Comparison of ENCODE assay signal across 8 cellular contexts in the genomic region with DNA sequence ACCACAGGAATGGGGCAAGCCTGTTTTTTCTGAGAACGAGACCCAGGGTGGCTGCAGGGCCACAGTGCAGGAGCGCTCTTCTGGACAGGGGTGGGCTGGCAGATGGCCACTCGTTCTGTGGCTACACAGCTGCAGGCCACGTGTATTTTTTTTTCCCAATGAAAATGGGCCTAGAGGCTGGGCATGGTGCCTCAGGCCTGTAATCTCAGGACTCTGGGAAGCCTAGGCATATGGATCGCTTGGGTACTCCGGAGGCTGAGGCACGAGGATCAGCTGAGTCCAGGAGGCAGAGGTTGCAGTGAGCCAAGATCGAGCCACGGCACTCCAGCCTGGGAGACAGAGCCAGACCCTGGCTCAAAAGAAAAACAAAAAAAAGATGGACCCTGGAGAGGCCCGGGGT. TPM values are rescaled to one million over a fixed set of nuclear protein-coding genes. Genes with fewer than 3 reads are reported as not detected.
DNase-seq lines count a peak whose midpoint lies in the region; ATAC-seq, FAIRE-seq and TF ChIP-seq lines count a peak whose summit lies in the region.

No MANE protein-coding gene starts in this region.

- H4K91ac ChIP-seq in H1 (replicated peaks; ENCODE audit: insufficient read length, low read length) = no peak overlapping the region

- ATAC-seq in GM19452 (IDR thresholded peaks at IDR 0.05; ENCODE audit: unreplicated experiment) = no peak

- H3K36me3 ChIP-seq in HUES48 (ENCODE audit: control insufficient read depth, insufficient read depth, low read length) (peaks cover 11% of the 10 kb centered on the region), H1 (ENCODE audit: control insufficient read depth in 2 of 4, insufficient read depth in 4 of 4, low read length in 3 of 4) (peaks cover 0 to 2% (median 0%) of the 10 kb centered on the region in 4 experiments; a peak in 4 of 8 replicates), osteoblast (ENCODE audit: insufficient read depth, low read length) (no peaks in the 10 kb centered on the region)

- H3K4me3 ChIP-seq in HUES48 (ENCODE audit: low read depth, low read length) = peak overlapping the region; percentile 89
- H3K4me3 ChIP-seq in H1 (ENCODE audit: extremely low read depth in 1 of 4, insufficient read depth in 2 of 4, low read depth in 3 of 4, low read length in 4 of 4) = peak overlapping the region in 1 of 4 experiments; percentile 76; a peak in 3 of 8 replicates
- H3K4me3 ChIP-seq in osteoblast (ENCODE audit: insufficient read depth, low read length) = peak overlapping the region; percentile 76

- H3K4me2 ChIP-seq in H1 (ENCODE audit: insufficient read depth in 1 of 2, low read depth in 2 of 2, low read length in 2 of 2) = peak overlapping the region; percentile 59 to 95; a peak in 3 of 4 replicates
- peak overlapping the region; percentile 86 for H3K4me2 ChIP-seq in osteoblast (ENCODE audit: insufficient read depth, low read length)

- H2BK5ac ChIP-seq in H1 (ENCODE audit: low read depth, low read length) = no peak overlapping the region

- no peak for TF ChIP-seq EP300 in H1 (IDR thresholded peaks at IDR 0.05; ENCODE audit: borderline replicate concordance in 1 of 2, low read depth in 2 of 2, low read length in 2 of 2)

- no peak overlapping the region for H3K23ac ChIP-seq in H1 (ENCODE audit: insufficient read length)

- H3K9ac ChIP-seq in HUES48 (ENCODE audit: low read depth, low read length) = no peak overlapping the region
- H3K9ac ChIP-seq in H1 (replicated peaks in 1 of 4; ENCODE audit: extremely low read depth in 1 of 4, low read depth in 3 of 4, low read length in 3 of 4) = 0 out of 7 replicates have a peak overlapping the region, but pooled peaks of 1 of the 4 experiments have one; percentile 14

- H2BK20ac ChIP-seq in H1 (ENCODE audit: low read length) = no peak overlapping the region

- no peak for TF ChIP-seq POLR2A in H1 (IDR thresholded peaks at IDR 0.05; ENCODE audit: control extremely low read depth in 1 of 2, low read depth in 2 of 2, low read length in 2 of 2)

- H3K27me3 ChIP-seq in HUES48 (ENCODE audit: control insufficient read depth, insufficient read depth, low read length) (no peaks in the 10 kb centered on the region), H1 (replicated peaks in 1 of 4; ENCODE audit: control insufficient read depth in 3 of 4, extremely low read depth in 1 of 4, insufficient read depth in 3 of 4, low read length in 3 of 4) (no peaks in the 10 kb centered on the region), osteoblast (ENCODE audit: insufficient read depth, low read length) (no peaks in the 10 kb centered on the region)

- no peak overlapping the region for H2BK120ac ChIP-seq in H1 (replicated peaks; ENCODE audit: low read depth, low read length)

- no peak for TF ChIP-seq RAD21 in H1 (IDR thresholded peaks at IDR 0.05 in 1 of 2, conservative IDR thresholded peaks at IDR 0.05 in 1 of 2; ENCODE audit: low read depth in 2 of 2, low read length in 2 of 2)

- H4K5ac ChIP-seq in H1 (ENCODE audit: insufficient read length, low read depth, low read length) = no peak overlapping the region

- H4K20me1 ChIP-seq in H1 (replicated peaks in 1 of 2; ENCODE audit: control insufficient read depth in 1 of 2, insufficient read depth in 2 of 2, low read length in 2 of 2) (peaks cover 2 to 21% of the 10 kb centered on the region in 2 experiments), osteoblast (ENCODE audit: insufficient read depth, low read length) (peaks cover 20% of the 10 kb centered on the region)

- peaks cover 0 to 23% of the 10 kb centered on the region in 2 experiments; a peak in 2 of 4 replicates for H3K79me2 ChIP-seq in H1 (ENCODE audit: control insufficient read depth in 1 of 2, insufficient read depth in 2 of 2, low read length in 2 of 2)
- H3K79me2 ChIP-seq in osteoblast (ENCODE audit: insufficient read depth, low read length) = peaks cover 4% of the 10 kb centered on the region

- H3K18ac ChIP-seq in H1 (ENCODE audit: extremely low read depth, low read length) = no peak overlapping the region

- WGBS in H1 (ENCODE audit: extremely low coverage in 1 of 2, insufficient coverage in 1 of 2, insufficient read length in 1 of 2, insufficient replicate concordance in 2 of 2, low coverage in 1 of 2, low lambda C conversion rate in 2 of 2, missing lambda C conversion rate in 1 of 2), 2 experiments = 85% methylated on average over 7 of the region's 10 CpGs; no CpG with 5 or more reads in 1 of the 2 experiments

- DNase-seq in D341Med (ENCODE audit: low spot score) (peak; percentile 28), H1 (ENCODE audit: low read depth in 1 of 2, low spot score in 2 of 2) (no peak), osteoblast (ENCODE audit: insufficient read length, low spot score, missing footprints) (no peak), AG08396 (ENCODE audit: low spot score) (no peak), COLO829 (ENCODE audit: low spot score) (no peak)
- DNase-seq in stimulated activated CD8-positive, alpha-beta memory T cell treated with anti-CD3 and anti-CD28 coated beads, Interleukin-4, amount 100 ng/mL, for 48 hours = no peak

- no peak for TF ChIP-seq CTCF in H1 (IDR thresholded peaks at IDR 0.05; ENCODE audit: control extremely low read depth in 1 of 3, insufficient read depth in 1 of 3, low read depth in 1 of 3, low read length in 3 of 3)
- no peak for TF ChIP-seq CTCF in osteoblast (IDR thresholded peaks at IDR 0.05; ENCODE audit: extremely low read depth, low read depth, low read length)

- H2AK5ac ChIP-seq in H1 (ENCODE audit: low read depth, low read length) = no peak overlapping the region

- H3K9me3 ChIP-seq in HUES48 (ENCODE audit: control insufficient read depth, insufficient read depth, low read length) (no peaks in the 10 kb centered on the region), H1 (ENCODE audit: insufficient read depth in 2 of 2, low read depth in 1 of 2, low read length in 1 of 2) (no peaks in the 10 kb centered on the region), osteoblast (ENCODE audit: low read depth, low read length) (no peaks in the 10 kb centered on the region)

- no peak overlapping the region for H2BK12ac ChIP-seq in H1 (ENCODE audit: low read depth, low read length)

- H3K56ac ChIP-seq in H1 (replicated peaks; ENCODE audit: insufficient read length, low read depth, low read length) = no peak overlapping the region

- H3K14ac ChIP-seq in H1 (ENCODE audit: insufficient read length) = no peak overlapping the region

- peak overlapping the region; percentile 73 for H3K27ac ChIP-seq in HUES48 (ENCODE audit: low read depth, low read length)
- no peak overlapping the region for H3K27ac ChIP-seq in H1 (ENCODE audit: low read depth, low read length)
- H3K27ac ChIP-seq in osteoblast (ENCODE audit: low read depth, low read length) = peak overlapping the region; percentile 48

- FAIRE-seq in H1 (lab: Jason Lieb, UNC) = no peak

- H3K23me2 ChIP-seq in H1 (ENCODE audit: low read depth, low read length) = peaks cover 2% of the 10 kb centered on the region; the same call in 1 of the 2 replicates

- H2AFZ ChIP-seq in H1 (ENCODE audit: low read length) (no peak overlapping the region), osteoblast (ENCODE audit: low read length) (peak overlapping the region; percentile 51)

- peaks cover 9% of the 10 kb centered on the region; the same call in 1 of the 2 replicates for H3K79me1 ChIP-seq in H1 (ENCODE audit: low read depth, low read length)

- CTCF ChIA-PET in H1 (lab: Charles Lee; ENCODE audit: partially characterized antibody) = interaction anchor here (0.6 to 1.6 kb wide), 8 partner anchors 19 to 716 kb away, joined by 3 to 10 read pairs (median 4); no protein-coding TSS in a partner anchor

- H3K4me1 ChIP-seq in HUES48 (ENCODE audit: control insufficient read depth, insufficient read depth, low read length) = no peaks in the 10 kb centered on the region
- H3K4me1 ChIP-seq in H1 (replicated peaks in 1 of 4; ENCODE audit: control insufficient read depth in 3 of 4, insufficient read depth in 4 of 4, low read length in 3 of 4) = no peaks in the 10 kb centered on the region
- H3K4me1 ChIP-seq in osteoblast (ENCODE audit: insufficient read depth, low read length) = peaks cover 10% of the 10 kb centered on the region

- no peak overlapping the region for H3K4ac ChIP-seq in H1 (replicated peaks; ENCODE audit: insufficient read length, low read depth, low read length)

- H4K8ac ChIP-seq in H1 (ENCODE audit: extremely low read depth, insufficient read depth, low read length) = peak overlapping the region; percentile 36; the same call in 1 of the 2 replicates

- H2BK15ac ChIP-seq in H1 (ENCODE audit: low read length) = no peak overlapping the region

- POLR2A ChIA-PET in H1 (lab: Charles Lee; ENCODE audit: partially characterized antibody) = interaction anchor here (0.6 to 1.5 kb wide), 6 partner anchors 13 to 1056 kb away, joined by 3 to 6 read pairs (median 4); partner anchors contain the start of gene UQCC4

RNA-seq across cellular contexts. Expression of gene UNKL, which starts 6.8 kb away (rescaled TPM):
- total RNA-seq in H1 (2021; fragmentation: NEBNext Ultra II Directional; extraction: Animal tissue kit (Norgen Biotek cat#: 25700)) = 31.8 and 32.1 TPM in 2 replicates
- polyA plus RNA-seq in H1 (2011; rRNA removed) = 25.1 and 32.0 TPM in 2 replicates
- polyA plus RNA-seq in H1 (2011; cell fraction: cytosol; rRNA removed) = 32.1 TPM
- polyA plus RNA-seq in H1 (2011; cell fraction: nucleus; rRNA removed) = 126 TPM
- polyA plus RNA-seq in H1 (2012, experiment 1 of 2) = 11.6 to 23.0 TPM (median 17.3 TPM) in 4 replicates
- 8.4 TPM for polyA plus RNA-seq in H1 (2012, experiment 2 of 2)
- polyA plus RNA-seq in H1 (2013, experiment 1 of 2) = 15.8 TPM
- 13.7 TPM for polyA plus RNA-seq in H1 (2013, experiment 2 of 2)
- 7.3 and 13.6 TPM in 2 replicates for polyA minus RNA-seq in H1 (2011; rRNA and poly(A)+ RNA removed)
- polyA minus RNA-seq in H1 (2011; cell fraction: cytosol; rRNA and poly(A)+ RNA removed) = 30.1 TPM
- polyA minus RNA-seq in H1 (2011; cell fraction: nucleus; rRNA and poly(A)+ RNA removed) = 31.8 TPM
- total RNA-seq in osteoblast = 10.1 and 12.7 TPM in 2 replicates

RNA-seq across cellular contexts. Expression of gene UQCC4, which starts 12.8 kb away (rescaled TPM):
- total RNA-seq in H1 (2021; fragmentation: NEBNext Ultra II Directional; extraction: Animal tissue kit (Norgen Biotek cat#: 25700)) = 13.4 and 14.9 TPM in 2 replicates
- 33.8 and 35.0 TPM in 2 replicates for polyA plus RNA-seq in H1 (2011; rRNA removed)
- polyA plus RNA-seq in H1 (2011; cell fraction: cytosol; rRNA removed) = 31.5 TPM
- polyA plus RNA-seq in H1 (2011; cell fraction: nucleus; rRNA removed) = 22.3 TPM
- 15.3 to 20.8 TPM (median 19.9 TPM) in 4 replicates for polyA plus RNA-seq in H1 (2012, experiment 1 of 2)
- polyA plus RNA-seq in H1 (2012, experiment 2 of 2) = 16.5 TPM
- polyA plus RNA-seq in H1 (2013, experiment 1 of 2) = 18.8 TPM
- polyA plus RNA-seq in H1 (2013, experiment 2 of 2) = 20.4 TPM
- polyA minus RNA-seq in H1 (2011; rRNA and poly(A)+ RNA removed) = 7.0 and 7.6 TPM in 2 replicates
- polyA minus RNA-seq in H1 (2011; cell fraction: cytosol; rRNA and poly(A)+ RNA removed) = 8.1 TPM
- polyA minus RNA-seq in H1 (2011; cell fraction: nucleus; rRNA and poly(A)+ RNA removed) = 13.3 TPM
- total RNA-seq in osteoblast = 7.6 and 8.3 TPM in 2 replicates

RNA-seq across cellular contexts. Expression of gene PERCC1, which starts 23.1 kb away (rescaled TPM):
- not detected in 2 replicates for total RNA-seq in H1 (2021; fragmentation: NEBNext Ultra II Directional; extraction: Animal tissue kit (Norgen Biotek cat#: 25700))
- not detected in 2 replicates for polyA plus RNA-seq in H1 (2011; rRNA removed)
- not detected for polyA plus RNA-seq in H1 (2011; cell fraction: cytosol; rRNA removed)
- polyA plus RNA-seq in H1 (2011; cell fraction: nucleus; rRNA removed) = not detected
- not detected in 4 replicates for polyA plus RNA-seq in H1 (2012, experiment 1 of 2)
- polyA plus RNA-seq in H1 (2012, experiment 2 of 2) = not detected
- not detected for polyA plus RNA-seq in H1 (2013, experiment 1 of 2)
- not detected for polyA plus RNA-seq in H1 (2013, experiment 2 of 2)
- polyA minus RNA-seq in H1 (2011; rRNA and poly(A)+ RNA removed) = not detected in 2 replicates
- polyA minus RNA-seq in H1 (2011; cell fraction: cytosol; rRNA and poly(A)+ RNA removed) = not detected
- not detected for polyA minus RNA-seq in H1 (2011; cell fraction: nucleus; rRNA and poly(A)+ RNA removed)
- total RNA-seq in osteoblast = not detected in 2 replicates

RNA-seq across cellular contexts. Expression of gene CCDC154, which starts 36.6 kb away (rescaled TPM):
- total RNA-seq in H1 (2021; fragmentation: NEBNext Ultra II Directional; extraction: Animal tissue kit (Norgen Biotek cat#: 25700)) = 0.88 and 1.3 TPM in 2 replicates
- 0.15 and 0.58 TPM in 2 replicates for polyA plus RNA-seq in H1 (2011; rRNA removed)
- 0.56 TPM for polyA plus RNA-seq in H1 (2011; cell fraction: cytosol; rRNA removed)
- polyA plus RNA-seq in H1 (2011; cell fraction: nucleus; rRNA removed) = 2.4 TPM
- polyA plus RNA-seq in H1 (2012, experiment 1 of 2) = 0.43 to 1.3 TPM (median 0.79 TPM) in 4 replicates
- 0.05 TPM for polyA plus RNA-seq in H1 (2012, experiment 2 of 2)
- 0.16 TPM for polyA plus RNA-seq in H1 (2013, experiment 1 of 2)
- polyA plus RNA-seq in H1 (2013, experiment 2 of 2) = 0.13 TPM
- polyA minus RNA-seq in H1 (2011; rRNA and poly(A)+ RNA removed) = not detected in 2 replicates
- polyA minus RNA-seq in H1 (2011; cell fraction: cytosol; rRNA and poly(A)+ RNA removed) = not detected
- polyA minus RNA-seq in H1 (2011; cell fraction: nucleus; rRNA and poly(A)+ RNA removed) = not detected
- total RNA-seq in osteoblast = 0.36 and 0.59 TPM in 2 replicates

RNA-seq across cellular contexts. Expression of gene GNPTG, which starts 56.0 kb away (rescaled TPM):
- 25.2 and 26.2 TPM in 2 replicates for total RNA-seq in H1 (2021; fragmentation: NEBNext Ultra II Directional; extraction: Animal tissue kit (Norgen Biotek cat#: 25700))
- 51.2 and 73.3 TPM in 2 replicates for polyA plus RNA-seq in H1 (2011; rRNA removed)
- polyA plus RNA-seq in H1 (2011; cell fraction: cytosol; rRNA removed) = 45.7 TPM
- 73.3 TPM for polyA plus RNA-seq in H1 (2011; cell fraction: nucleus; rRNA removed)
- 21.7 to 30.2 TPM (median 28.6 TPM) in 4 replicates for polyA plus RNA-seq in H1 (2012, experiment 1 of 2)
- 17.9 TPM for polyA plus RNA-seq in H1 (2012, experiment 2 of 2)
- 22.1 TPM for polyA plus RNA-seq in H1 (2013, experiment 1 of 2)
- polyA plus RNA-seq in H1 (2013, experiment 2 of 2) = 23.7 TPM
- 9.9 and 10.5 TPM in 2 replicates for polyA minus RNA-seq in H1 (2011; rRNA and poly(A)+ RNA removed)
- 9.3 TPM for polyA minus RNA-seq in H1 (2011; cell fraction: cytosol; rRNA and poly(A)+ RNA removed)
- polyA minus RNA-seq in H1 (2011; cell fraction: nucleus; rRNA and poly(A)+ RNA removed) = 13.4 TPM
- total RNA-seq in osteoblast = 67.8 and 69.1 TPM in 2 replicates
